ENCODE assay signal across 1 cellular context in genomic region chr2:12819098-12819465, GRCh38.
TF ChIP-seq lines count a peak whose summit lies in the region.

No MANE protein-coding gene starts in this region.

TF ChIP-seq in GM23338, 12 proteins besides CTCF, POLR2A, EP300 and RAD21 (continued from another document):
- TF ChIP-seq, protein P1, sequence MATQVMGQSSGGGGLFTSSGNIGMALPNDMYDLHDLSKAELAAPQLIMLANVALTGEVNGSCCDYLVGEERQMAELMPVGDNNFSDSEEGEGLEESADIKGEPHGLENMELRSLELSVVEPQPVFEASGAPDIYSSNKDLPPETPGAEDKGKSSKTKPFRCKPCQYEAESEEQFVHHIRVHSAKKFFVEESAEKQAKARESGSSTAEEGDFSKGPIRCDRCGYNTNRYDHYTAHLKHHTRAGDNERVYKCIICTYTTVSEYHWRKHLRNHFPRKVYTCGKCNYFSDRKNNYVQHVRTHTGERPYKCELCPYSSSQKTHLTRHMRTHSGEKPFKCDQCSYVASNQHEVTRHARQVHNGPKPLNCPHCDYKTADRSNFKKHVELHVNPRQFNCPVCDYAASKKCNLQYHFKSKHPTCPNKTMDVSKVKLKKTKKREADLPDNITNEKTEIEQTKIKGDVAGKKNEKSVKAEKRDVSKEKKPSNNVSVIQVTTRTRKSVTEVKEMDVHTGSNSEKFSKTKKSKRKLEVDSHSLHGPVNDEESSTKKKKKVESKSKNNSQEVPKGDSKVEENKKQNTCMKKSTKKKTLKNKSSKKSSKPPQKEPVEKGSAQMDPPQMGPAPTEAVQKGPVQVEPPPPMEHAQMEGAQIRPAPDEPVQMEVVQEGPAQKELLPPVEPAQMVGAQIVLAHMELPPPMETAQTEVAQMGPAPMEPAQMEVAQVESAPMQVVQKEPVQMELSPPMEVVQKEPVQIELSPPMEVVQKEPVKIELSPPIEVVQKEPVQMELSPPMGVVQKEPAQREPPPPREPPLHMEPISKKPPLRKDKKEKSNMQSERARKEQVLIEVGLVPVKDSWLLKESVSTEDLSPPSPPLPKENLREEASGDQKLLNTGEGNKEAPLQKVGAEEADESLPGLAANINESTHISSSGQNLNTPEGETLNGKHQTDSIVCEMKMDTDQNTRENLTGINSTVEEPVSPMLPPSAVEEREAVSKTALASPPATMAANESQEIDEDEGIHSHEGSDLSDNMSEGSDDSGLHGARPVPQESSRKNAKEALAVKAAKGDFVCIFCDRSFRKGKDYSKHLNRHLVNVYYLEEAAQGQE (IDR thresholded peaks at IDR 0.05; ENCODE audit: unreplicated experiment), result no peak
- TF ChIP-seq ZNF114 (CRISPR knock-in tag; IDR thresholded peaks at IDR 0.05), result no peak
- no peak for TF ChIP-seq JUNB (IDR thresholded peaks at IDR 0.05; ENCODE audit: unreplicated experiment)
- no peak for TF ChIP-seq EZH2 (IDR thresholded peaks at IDR 0.05; ENCODE audit: low read depth, unreplicated experiment)
- no peak for TF ChIP-seq NANOG (IDR thresholded peaks at IDR 0.05; ENCODE audit: borderline replicate concordance)
- no peak for TF ChIP-seq ZNF331 (CRISPR knock-in tag; IDR thresholded peaks at IDR 0.05; ENCODE audit: low read depth)
- no peak for TF ChIP-seq CREB1 (CRISPR knock-in tag; IDR thresholded peaks at IDR 0.05; ENCODE audit: low read depth)
